In genomic region chr11:62880803-62881578, GRCh38 we compare ENCODE assay signal across 1 cellular context.
TF ChIP-seq lines count a peak whose summit lies in the region.

Gene SLC3A2 (plus strand): TSS chr11:62880896. CDS start chr11:62881024, 128 bp downstream.

TF ChIP-seq in K562, 482 proteins besides CTCF, POLR2A, EP300 and RAD21 (continued from another document and continues in another):
- TF ChIP-seq CHD7 (IDR thresholded peaks at IDR 0.05; ENCODE audit: low read depth, low read length) (peak; percentile 56), NFIX (CRISPR knock-in tag; IDR thresholded peaks at IDR 0.05; ENCODE audit: low read depth) (no peak), ATF6 (CRISPR knock-in tag; IDR thresholded peaks at IDR 0.05) (peak; percentile 95; the same call in 1 of the 2 replicates), BHLHE40 (IDR thresholded peaks at IDR 0.05; ENCODE audit: low read length) (no peak), RBM15 (IDR thresholded peaks at IDR 0.05; ENCODE audit: insufficient read depth, low read length) (0 out of 2 replicates have a peak, but pooled peaks have one; percentile 27), CHD4 (IDR thresholded peaks at IDR 0.05; ENCODE audit: insufficient read depth, insufficient replicate concordance, low read depth, low read length, poor library complexity, severe bottlenecking) (no peak), DMBX1 (CRISPR knock-in tag; IDR thresholded peaks at IDR 0.05; ENCODE audit: borderline replicate concordance) (no peak), PTBP1 (IDR thresholded peaks at IDR 0.05; ENCODE audit: low read depth, low read length) (no peak), GABPB2 (CRISPR knock-in tag; conservative IDR thresholded peaks at IDR 0.05) (no peak), MITF (IDR thresholded peaks at IDR 0.05) (no peak), E4F1 (CRISPR knock-in tag; IDR thresholded peaks at IDR 0.05; ENCODE audit: borderline replicate concordance) (no peak), RCOR1 (IDR thresholded peaks at IDR 0.05; ENCODE audit: borderline replicate concordance in 1 of 2, low read depth in 2 of 2, low read length in 2 of 2) (no peak), FOXJ2 (tag; IDR thresholded peaks at IDR 0.05) (no peak), RFX7 (CRISPR knock-in tag; IDR thresholded peaks at IDR 0.05) (no peak), HOMEZ (CRISPR knock-in tag; IDR thresholded peaks at IDR 0.05) (no peak), ARID3A (IDR thresholded peaks at IDR 0.05; ENCODE audit: borderline replicate concordance, low read depth, low read length) (no peak), TAF9B (IDR thresholded peaks at IDR 0.05; ENCODE audit: partially characterized antibody) (peak; percentile 91), GTF3C2 (IDR thresholded peaks at IDR 0.05; ENCODE audit: borderline replicate concordance, extremely low read depth, insufficient read length) (no peak), ZNF764 (CRISPR knock-in tag; IDR thresholded peaks at IDR 0.05; ENCODE audit: low read depth) (no peak), ZZZ3 (IDR thresholded peaks at IDR 0.05) (no peak), CEBPZ (IDR thresholded peaks at IDR 0.05; ENCODE audit: borderline replicate concordance, low read depth, low read length) (no peak), HDAC1 (IDR thresholded peaks at IDR 0.05) (peak in 1 of 2 experiments; percentile 87; a peak in 2 of 4 replicates), LARP7 (IDR thresholded peaks at IDR 0.05) (peak; percentile 86; the same call in 1 of the 2 replicates)
